ENCODE assay signal across 10 cellular contexts in the genomic region with DNA sequence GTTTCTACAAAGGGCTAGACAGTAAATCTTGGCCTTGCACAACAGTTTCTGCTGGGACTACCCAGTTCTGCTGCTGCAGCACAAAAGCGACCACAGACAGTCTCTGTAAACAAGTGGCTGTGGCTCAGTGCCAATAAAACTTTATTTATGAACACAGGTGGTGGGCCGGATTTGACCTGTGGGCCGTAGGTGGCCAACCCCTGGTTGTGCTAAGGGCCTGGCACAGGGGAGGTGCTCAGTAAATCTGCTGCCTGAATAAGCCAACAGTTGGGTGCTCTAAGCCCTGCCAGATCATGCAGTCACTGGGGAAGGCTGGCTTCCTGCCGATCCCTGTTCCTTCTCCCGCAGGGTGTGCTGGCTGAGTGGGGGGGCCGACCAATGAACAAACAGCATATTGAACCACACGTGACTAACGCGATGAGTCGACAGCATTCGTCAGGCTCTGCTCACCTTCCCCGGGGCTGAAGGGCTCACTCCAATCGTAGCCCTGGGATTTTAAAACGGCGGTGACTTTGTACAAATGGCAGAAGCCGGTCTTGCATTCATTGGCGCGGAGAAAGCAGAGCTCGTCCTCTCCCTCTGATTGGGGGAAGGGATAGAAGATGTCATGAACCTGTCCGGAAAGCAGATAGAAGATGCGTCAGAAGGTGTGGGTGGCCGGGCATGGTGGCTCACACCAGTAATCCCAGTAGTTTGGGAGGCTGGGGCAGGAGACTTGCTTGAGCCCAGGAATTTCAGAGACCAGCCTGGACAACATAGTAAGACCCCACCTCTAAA. TPM values are rescaled to one million over a fixed set of nuclear protein-coding genes. Genes with fewer than 3 reads are reported as not detected.
DNase-seq lines count a peak whose midpoint lies in the region; ATAC-seq and TF ChIP-seq lines count a peak whose summit lies in the region.
"Had no signal": no experiment of that assay in that cellular context is flagged by ENCODE, and none has a peak within 500 bp of the region (broad histone marks: within the 10 kb centered on the region; RNA-seq: fewer than 3 reads in every experiment).

No MANE protein-coding gene starts in this region.

- no peaks in the 10 kb centered on the region for H3K4me1 ChIP-seq in mucosa of descending colon (ENCODE audit: low read depth)
- H3K4me1 ChIP-seq in Caco-2 = no peaks in the 10 kb centered on the region

- no peak overlapping the region for H3K4me3 Mint-ChIP-seq in Caco-2 (ENCODE audit: unreplicated experiment)
- H3K4me3 Mint-ChIP-seq: activated T-helper 17 cell treated with anti-CD3 and anti-CD28 coated beads, Interleukin-2, amount 50 U/mL, for 72 hours had no signal

- H3K27me3 ChIP-seq in dorsolateral prefrontal cortex (no peaks in the 10 kb centered on the region), Caco-2 (replicated peaks; ENCODE audit: control insufficient read depth, insufficient read depth, low read length) (no peaks in the 10 kb centered on the region)

- ATAC-seq in mucosa of descending colon (peak; percentile 11), GM18505 (IDR thresholded peaks at IDR 0.05; ENCODE audit: unreplicated experiment) (no peak)
- ATAC-seq: activated T-helper 17 cell treated with anti-CD3 and anti-CD28 coated beads, Interleukin-2, amount 50 U/mL, for 72 hours had no signal

- H3K36me3 ChIP-seq in mucosa of descending colon (ENCODE audit: low read depth) (peaks cover 25% of the 10 kb centered on the region), Caco-2 (ENCODE audit: control insufficient read depth, insufficient read depth, low read length) (peaks cover 4% of the 10 kb centered on the region)

- CTCF ChIA-PET in Caco-2 (lab: Charles Lee) = no interaction called here

- POLR2A ChIA-PET in Caco-2 (lab: Charles Lee) = no interaction called here

- no TSS peak for BruUV-seq in Caco-2 (replicated peaks; lab: Mats Ljungman, UMichigan)

- H3K9me3 Mint-ChIP-seq in Caco-2 (ENCODE audit: unreplicated experiment) = no peaks in the 10 kb centered on the region
- H3K9me3 Mint-ChIP-seq: activated T-helper 17 cell treated with anti-CD3 and anti-CD28 coated beads, Interleukin-2, amount 50 U/mL, for 72 hours had no signal

- intact Hi-C loops in dorsolateral prefrontal cortex (cut with DNase I) (no loop called here), mucosa of descending colon (cut with DNase I, micrococcal nuclease) (no loop called here), Caco-2 (cut with micrococcal nuclease; ENCODE audit: unreplicated experiment) (no loop called here)

- H3K4me3 ChIP-seq in dorsolateral prefrontal cortex (peak overlapping the region in 3 of 59 donors; percentile 1 to 22 (median 8)), mucosa of descending colon (no peak overlapping the region), Caco-2 (ENCODE audit: low read depth, low read length) (no peak overlapping the region)

- peaks cover 60% of the 10 kb centered on the region for H3K36me3 Mint-ChIP-seq in Caco-2 (ENCODE audit: insufficient read depth, unreplicated experiment)

- TF ChIP-seq CTCF in dorsolateral prefrontal cortex (IDR thresholded peaks at IDR 0.05 in 54 of 56, conservative IDR thresholded peaks at IDR 0.05 in 2 of 56; ENCODE audit: low read depth in 1 of 56, partially characterized antibody in 56 of 56) (no peak), mucosa of descending colon (IDR thresholded peaks at IDR 0.05) (no peak), Caco-2 (IDR thresholded peaks at IDR 0.05; ENCODE audit: insufficient read depth in 1 of 2, low read depth in 1 of 2, low read length in 1 of 2, severe bottlenecking in 1 of 2, unreplicated experiment in 1 of 2) (no peak)

- H3K9me3 ChIP-seq in mucosa of descending colon (no peaks in the 10 kb centered on the region), Caco-2 (no peaks in the 10 kb centered on the region)

- TF ChIP-seq POLR2A in GM18505 (IDR thresholded peaks at IDR 0.05; ENCODE audit: borderline replicate concordance, extremely low read depth, insufficient read depth, insufficient read length) = no peak

- peak overlapping the region in 57 of 59 donors; percentile 32 to 93 (median 75) for H3K27ac ChIP-seq in dorsolateral prefrontal cortex

- H3K4me1 Mint-ChIP-seq in Caco-2 (ENCODE audit: low read depth, unreplicated experiment) = no peaks in the 10 kb centered on the region
- H3K4me1 Mint-ChIP-seq: activated T-helper 17 cell treated with anti-CD3 and anti-CD28 coated beads, Interleukin-2, amount 50 U/mL, for 72 hours had no signal

- no peak overlapping the region for H3K27ac Mint-ChIP-seq in Caco-2 (ENCODE audit: unreplicated experiment)
- H3K27ac Mint-ChIP-seq: activated T-helper 17 cell treated with anti-CD3 and anti-CD28 coated beads, Interleukin-2, amount 50 U/mL, for 72 hours had no signal

- no peaks in the 10 kb centered on the region for H3K27me3 Mint-ChIP-seq in Caco-2 (ENCODE audit: insufficient read depth, unreplicated experiment)
- H3K27me3 Mint-ChIP-seq: activated T-helper 17 cell treated with anti-CD3 and anti-CD28 coated beads, Interleukin-2, amount 50 U/mL, for 72 hours had no signal

- DNase-seq in Ammon's horn (ENCODE audit: low spot score) (peak; percentile 92), NCI-H2171 (lab: John Stamatoyannopoulos, UW) (peak; percentile 93), dorsolateral prefrontal cortex (peak; percentile 57 to 82 (median 74)), mucosa of descending colon (peak in 2 of 3 donors; percentile 25 to 57), Caco-2 (no peak), DMS53 (lab: John Stamatoyannopoulos, UW) (no peak), mucosa of gallbladder (ENCODE audit: low spot score) (no peak)
- DNase-seq: Kasumi-1 had no signal

RNA-seq across cellular contexts. Expression of gene MYDGF, which starts 24.3 kb away (rescaled TPM):
- total RNA-seq in dorsolateral prefrontal cortex (10 to 100 TPM; 18.4 to 49.7 (median 30.3) TPM), mucosa of descending colon (10 to 100 TPM; 50.2 to 85.9 (median 54.8) TPM), Caco-2 (2022) (106 and 109 TPM in 2 replicates), mucosa of gallbladder (77.4 TPM)

RNA-seq across cellular contexts. Expression of gene DPP9, which starts 29.2 kb away (rescaled TPM):
- total RNA-seq in dorsolateral prefrontal cortex = 10 to 100 TPM; 24.5 to 54.3 (median 38.1) TPM
- total RNA-seq in mucosa of descending colon = 10 to 100 TPM; 67.8 to 89.3 (median 74.0) TPM
- 63.2 and 71.4 TPM in 2 replicates for total RNA-seq in Caco-2 (2022)
- total RNA-seq in mucosa of gallbladder = 62.8 TPM

RNA-seq across cellular contexts. Expression of gene TNFAIP8L1, which starts 55.1 kb away (rescaled TPM):
- total RNA-seq in dorsolateral prefrontal cortex (10 to 100 TPM in 117 of 120 experiments, 1 to 10 TPM in 3; 6.5 to 31.1 (median 19.5) TPM), mucosa of descending colon (10 to 100 TPM in 2 of 3 donors, 1 to 10 TPM in 1; 5.1 to 47.6 (median 10.7) TPM), Caco-2 (2022) (19.6 and 21.8 TPM in 2 replicates), mucosa of gallbladder (7.3 TPM)

Comparison
In these comparisons a context has a peak if more than half of its experiments do, and no peak if none do; other contexts are left out.
1. DNase-seq: peak in Ammon's horn (single experiment), NCI-H2171 (single experiment), dorsolateral prefrontal cortex (10 of 10) and mucosa of descending colon (2 of 3); none in Caco-2 (0 of 2), DMS53 (single experiment) and mucosa of gallbladder (single experiment).